ENCODE assay signal across 22 cellular contexts in genomic region chr17:36443777-36444176, GRCh38. TPM values are rescaled to one million over a fixed set of nuclear protein-coding genes. Genes with fewer than 3 reads are reported as not detected.
DNase-seq lines count a peak whose midpoint lies in the region; ATAC-seq and TF ChIP-seq lines count a peak whose summit lies in the region.
"Had no signal": no experiment of that assay in that cellular context is flagged by ENCODE, and none has a peak within 500 bp of the region (broad histone marks: within the 10 kb centered on the region; RNA-seq: fewer than 3 reads in every experiment).

No MANE protein-coding gene starts in this region.

- H3K4me1 ChIP-seq in HEK293 (ENCODE audit: control insufficient read depth, insufficient read depth, low read length) (no peaks in the 10 kb centered on the region), neural progenitor cell (no peaks in the 10 kb centered on the region)
- H3K4me1 ChIP-seq in CD4-positive, alpha-beta memory T cell (ENCODE audit: insufficient read depth, low read length): no peaks in the 10 kb centered on the region
- H3K4me1 ChIP-seq: Caco-2 had no signal

- TF ChIP-seq CTCF in HEK293 (tag by site-specific recombination; IDR thresholded peaks at IDR 0.05) (no peak), neural progenitor cell (IDR thresholded peaks at IDR 0.05) (no peak), chondrocyte (IDR thresholded peaks at IDR 0.05) (no peak)

- H3K27me3 ChIP-seq in neural progenitor cell: no peaks in the 10 kb centered on the region
- no peaks in the 10 kb centered on the region for H3K27me3 ChIP-seq in CD4-positive, alpha-beta memory T cell (ENCODE audit: insufficient read depth, low read length)

- H3K27ac Mint-ChIP-seq in neural progenitor cell (no peak overlapping the region), chondrocyte (ENCODE audit: unreplicated experiment) (no peak overlapping the region)
- H3K27ac Mint-ChIP-seq in activated CD4-positive, alpha-beta memory T cell treated with anti-CD3 and anti-CD28 coated beads for 36 hours: no peak overlapping the region
- H3K27ac Mint-ChIP-seq in CD4-positive, alpha-beta memory T cell: no peak overlapping the region
- H3K27ac Mint-ChIP-seq: CD8-positive, alpha-beta T cell had no signal

- H4K20me1 ChIP-seq in neural progenitor cell (ENCODE audit: low read depth): no peaks in the 10 kb centered on the region

- H3K36me3 Mint-ChIP-seq in neural progenitor cell: no peaks in the 10 kb centered on the region
- H3K36me3 Mint-ChIP-seq in activated CD4-positive, alpha-beta memory T cell treated with anti-CD3 and anti-CD28 coated beads for 36 hours: no peaks in the 10 kb centered on the region
- no peaks in the 10 kb centered on the region for H3K36me3 Mint-ChIP-seq in chondrocyte (ENCODE audit: low read depth)
- H3K36me3 Mint-ChIP-seq in CD4-positive, alpha-beta memory T cell: no peaks in the 10 kb centered on the region
- H3K36me3 Mint-ChIP-seq: CD8-positive, alpha-beta T cell had no signal

- H3K27ac ChIP-seq in HEK293 (ENCODE audit: extremely low read depth, low read depth, low read length): no peak overlapping the region
- no peak overlapping the region for H3K27ac ChIP-seq in neural progenitor cell
- H3K27ac ChIP-seq in CD4-positive, alpha-beta memory T cell (ENCODE audit: low read depth, low read length): no peak overlapping the region

- no peak overlapping the region for H3K4me2 ChIP-seq in neural progenitor cell

- H3K27me3 Mint-ChIP-seq in neural progenitor cell (ENCODE audit: insufficient read depth, low read depth) (peaks cover 5% of the 10 kb centered on the region), chondrocyte (ENCODE audit: low read depth) (peaks cover 4% of the 10 kb centered on the region)
- no peaks in the 10 kb centered on the region for H3K27me3 Mint-ChIP-seq in activated CD4-positive, alpha-beta memory T cell treated with anti-CD3 and anti-CD28 coated beads for 36 hours
- no peaks in the 10 kb centered on the region for H3K27me3 Mint-ChIP-seq in CD4-positive, alpha-beta memory T cell

- no peaks in the 10 kb centered on the region for H3F3A ChIP-seq in neural progenitor cell (ENCODE audit: low read depth)

- H3K36me3 ChIP-seq in HEK293 (ENCODE audit: control insufficient read depth in 2 of 2, insufficient read depth in 1 of 2, low read length in 2 of 2): no peaks in the 10 kb centered on the region
- H3K36me3 ChIP-seq in neural progenitor cell: no peaks in the 10 kb centered on the region
- no peaks in the 10 kb centered on the region for H3K36me3 ChIP-seq in CD4-positive, alpha-beta memory T cell (ENCODE audit: insufficient read depth, low read length)

- no peak overlapping the region for H3K4me3 Mint-ChIP-seq in neural progenitor cell
- H3K4me3 Mint-ChIP-seq in activated CD4-positive, alpha-beta memory T cell treated with anti-CD3 and anti-CD28 coated beads for 36 hours: no peak overlapping the region
- H3K4me3 Mint-ChIP-seq in chondrocyte (ENCODE audit: unreplicated experiment): no peak overlapping the region
- H3K4me3 Mint-ChIP-seq in CD4-positive, alpha-beta memory T cell: no peak overlapping the region
- H3K4me3 Mint-ChIP-seq: CD8-positive, alpha-beta T cell had no signal

- H3K4me3 ChIP-seq in HEK293 (ENCODE audit: low read depth, low read length) (no peak overlapping the region), neural progenitor cell (no peak overlapping the region)
- no peak overlapping the region for H3K4me3 ChIP-seq in CD4-positive, alpha-beta memory T cell (ENCODE audit: low read length in 2 of 2)

- H3K9me3 Mint-ChIP-seq in neural progenitor cell (no peaks in the 10 kb centered on the region), chondrocyte (ENCODE audit: low read depth) (no peaks in the 10 kb centered on the region)
- H3K9me3 Mint-ChIP-seq in activated CD4-positive, alpha-beta memory T cell treated with anti-CD3 and anti-CD28 coated beads for 36 hours: no peaks in the 10 kb centered on the region
- H3K9me3 Mint-ChIP-seq in CD4-positive, alpha-beta memory T cell: no peaks in the 10 kb centered on the region
- H3K9me3 Mint-ChIP-seq: CD8-positive, alpha-beta T cell had no signal

- no peak for ATAC-seq in left lobe of liver
- ATAC-seq: CD8-positive, alpha-beta T cell had no signal

- intact Hi-C loops in activated CD4-positive, alpha-beta memory T cell treated with anti-CD3 and anti-CD28 coated beads for 36 hours (cut with micrococcal nuclease): no loop called here
- intact Hi-C loops in CD4-positive, alpha-beta memory T cell (cut with micrococcal nuclease): no loop called here

- H2AFZ ChIP-seq in neural progenitor cell (replicated peaks): no peak overlapping the region

- H3K79me2 ChIP-seq in neural progenitor cell (ENCODE audit: low read depth): no peaks in the 10 kb centered on the region

- POLR2A ChIA-PET in HEK293 (lab: Yijun Ruan, JAX): no interaction called here
- POLR2A ChIA-PET in activated CD4-positive, alpha-beta memory T cell treated with anti-CD3 and anti-CD28 coated beads for 36 hours (lab: Charles Lee): no interaction called here
- POLR2A ChIA-PET in CD4-positive, alpha-beta memory T cell (lab: Charles Lee; ENCODE audit: partially characterized antibody): no interaction called here

- no peak overlapping the region for H3K9ac ChIP-seq in neural progenitor cell

- H3K9me3 ChIP-seq in HEK293 (ENCODE audit: control insufficient read depth, insufficient read depth, low read depth, low read length): no peaks in the 10 kb centered on the region
- H3K9me3 ChIP-seq in neural progenitor cell (ENCODE audit: low read depth): no peaks in the 10 kb centered on the region
- H3K9me3 ChIP-seq in CD4-positive, alpha-beta memory T cell (ENCODE audit: control insufficient read depth in 1 of 2, low read length in 2 of 2): no peaks in the 10 kb centered on the region
- H3K9me3 ChIP-seq: Caco-2 had no signal

- H3K4me1 Mint-ChIP-seq in neural progenitor cell (no peaks in the 10 kb centered on the region), chondrocyte (ENCODE audit: low read depth) (no peaks in the 10 kb centered on the region)
- no peaks in the 10 kb centered on the region for H3K4me1 Mint-ChIP-seq in activated CD4-positive, alpha-beta memory T cell treated with anti-CD3 and anti-CD28 coated beads for 36 hours (ENCODE audit: low read depth)
- H3K4me1 Mint-ChIP-seq in CD4-positive, alpha-beta memory T cell: no peaks in the 10 kb centered on the region

- CTCF ChIA-PET in HEK293 (lab: Yijun Ruan, JAX): no interaction called here
- CTCF ChIA-PET in activated CD4-positive, alpha-beta memory T cell treated with anti-CD3 and anti-CD28 coated beads for 36 hours (lab: Charles Lee): no interaction called here
- CTCF ChIA-PET in CD4-positive, alpha-beta memory T cell (lab: Charles Lee; ENCODE audit: partially characterized antibody): no interaction called here

- DNase-seq in H4 (ENCODE audit: low spot score): peak; percentile 1
- DNase-seq in left lobe of liver (ENCODE audit: low spot score): peak; percentile 15
- DNase-seq in neural progenitor cell (ENCODE audit: low spot score): peak; percentile 0
- DNase-seq in NCI-H2196 (lab: John Stamatoyannopoulos, UW; ENCODE audit: unreplicated experiment): no peak
- no peak for DNase-seq in activated CD4-positive, alpha-beta memory T cell treated with anti-CD3 and anti-CD28 coated beads for 36 hours
- DNase-seq in chondrocyte (ENCODE audit: low spot score): no peak
- no peak for DNase-seq in CD4-positive, alpha-beta memory T cell
- DNase-seq: C1 segment of cervical spinal cord; Caco-2; CD8-positive, alpha-beta T cell; DMS53; DMS79 treated with DMSO at 0.1 percent for 48 hours; GF-D8; GOT3; H7; HCEC 1CT had no signal

TF ChIP-seq in HEK293, 187 proteins besides CTCF, POLR2A, EP300 and RAD21 (continues in another document):
- no peak for TF ChIP-seq ZNF777 (tag by site-specific recombination; IDR thresholded peaks at IDR 0.05; ENCODE audit: borderline replicate concordance)
- TF ChIP-seq ZSCAN23 (tag by site-specific recombination; IDR thresholded peaks at IDR 0.05): no peak
- TF ChIP-seq ZNF701 (tag by site-specific recombination; IDR thresholded peaks at IDR 0.05): no peak
- no peak for TF ChIP-seq ZBTB49 (tag by site-specific recombination; IDR thresholded peaks at IDR 0.05; ENCODE audit: low read depth)
- TF ChIP-seq BCL11B (tag by site-specific recombination; IDR thresholded peaks at IDR 0.05; ENCODE audit: low read depth): no peak

RNA-seq across cellular contexts. Expression of gene ZNHIT3, which starts 42.7 kb away (rescaled TPM):
- 44.9 and 62.0 TPM in 2 replicates for total RNA-seq in H4 (2014; rRNA removed; shearing (Covaris generic))
- total RNA-seq in left lobe of liver (10.7 TPM), neural progenitor cell (ENCODE audit: low replicate concordance) (68.4 and 83.5 TPM in 2 replicates), chondrocyte (24.7 to 25.9 TPM (median 25.2 TPM) in 3 replicates)
- 10 to 100 TPM; 41.6 to 45.2 TPM for total RNA-seq in activated CD4-positive, alpha-beta memory T cell treated with anti-CD3 and anti-CD28 coated beads for 36 hours
- total RNA-seq in CD4-positive, alpha-beta memory T cell: 10 to 100 TPM; 66.6 to 68.3 TPM
- polyA plus RNA-seq in CD4-positive, alpha-beta memory T cell: 10 to 100 TPM; 87.6 to 94.6 TPM

RNA-seq across cellular contexts. Expression of gene TBC1D3H, which starts 55.5 kb away (rescaled TPM):
- not detected in 2 replicates for total RNA-seq in H4 (2014; rRNA removed; shearing (Covaris generic))
- total RNA-seq in left lobe of liver: not detected
- not detected in 2 replicates for total RNA-seq in neural progenitor cell (ENCODE audit: low replicate concordance)
- not detected for total RNA-seq in activated CD4-positive, alpha-beta memory T cell treated with anti-CD3 and anti-CD28 coated beads for 36 hours
- not detected in 3 replicates for total RNA-seq in chondrocyte
- total RNA-seq in CD4-positive, alpha-beta memory T cell: not detected
- polyA plus RNA-seq in CD4-positive, alpha-beta memory T cell: not detected
- total RNA-seq: A172; A673; Caco-2; CD8-positive, alpha-beta T cell; Daoy; G401 had no signal
- polyA plus RNA-seq: BJ had no signal

Comparison
In these comparisons a context has a peak if more than half of its experiments do, and no peak if none do; other contexts are left out.
1. DNase-seq: peak in H4 (single experiment), left lobe of liver (single experiment) and neural progenitor cell (single experiment); none in NCI-H2196 (single experiment), activated CD4-positive, alpha-beta memory T cell treated with anti-CD3 and anti-CD28 coated beads for 36 hours (single experiment), chondrocyte (single experiment) and CD4-positive, alpha-beta memory T cell (0 of 5).